Comparison of ENCODE assay signal across 36 cellular contexts in genomic region chr13:105107781-105108180, GRCh38.
"Had no signal": no experiment of that assay in that cellular context is flagged by ENCODE, and none has a peak within 500 bp of the region (broad histone marks: within the 10 kb centered on the region; RNA-seq: fewer than 3 reads in every experiment).

No MANE protein-coding gene starts in this region.

- H3K36me3 ChIP-seq: adrenal gland, breast epithelium, cardiac muscle cell, colonic mucosa, esophagus squamous epithelium, gastroesophageal sphincter, WERI-Rb-1 had no signal

- H3K4me1 ChIP-seq: adrenal gland, breast epithelium, colonic mucosa, esophagus squamous epithelium, gastroesophageal sphincter had no signal

- H3K9me3 ChIP-seq: adrenal gland, breast epithelium, colonic mucosa, esophagus squamous epithelium, gastroesophageal sphincter had no signal

- H3K27ac Mint-ChIP-seq: activated CD4-positive, alpha-beta memory T cell treated with anti-CD3 and anti-CD28 coated beads for 36 hours; activated CD4-positive, alpha-beta T cell treated with anti-CD3 and anti-CD28 coated beads for 36 hours; activated CD4-positive, alpha-beta T cell treated with anti-CD3 and anti-CD28 coated beads, Interleukin-2, amount 10 ng/mL, durations not matched to agents 24 days and 14 days; activated CD8-positive, alpha-beta memory T cell treated with anti-CD3 and anti-CD28 coated beads, Interleukin-2, amount 10 ng/mL, durations not matched to agents 7 days and 5 days; activated CD8-positive, alpha-beta T cell treated with anti-CD3 and anti-CD28 coated beads, Interleukin-2, amount 10 ng/mL, durations not matched to agents 7 days and 5 days; activated naive CD4-positive, alpha-beta T cell treated with anti-CD3 and anti-CD28 coated beads for 36 hours; activated naive CD4-positive, alpha-beta T cell treated with anti-CD3 and anti-CD28 coated beads, Interleukin-2, amount 50 U/mL, for 24 hours; activated naive CD8-positive, alpha-beta T cell treated with anti-CD3 and anti-CD28 coated beads for 36 hours; activated naive CD8-positive, alpha-beta T cell treated with anti-CD3 and anti-CD28 coated beads, Interleukin-2, amount 50 U/mL, for 24 hours; activated T-helper 1 cell treated with anti-CD3 and anti-CD28 coated beads, Interleukin-12 subunit alpha, Interleukin-12 subunit beta, Interleukin-2, Interleukin-4 antibody, amounts not matched to agents 30 ng/mL and 10 ng/mL and 1 ng/mL, durations not matched to agents 14 hours and 24 hours and 36 hours; activated T-helper 2 cell treated with anti-CD3 and anti-CD28 coated beads, Interferon-gamma antibody, Interleukin-2, Interleukin-4, amounts not matched to agents 10 μg/mL and 5 μg/mL and 100 μg/mL, durations not matched to agents 14 hours and 24 hours and 36 hours; brain had no signal

- H3K27me3 Mint-ChIP-seq: activated CD4-positive, alpha-beta T cell treated with anti-CD3 and anti-CD28 coated beads, Interleukin-2, amount 10 ng/mL, durations not matched to agents 24 days and 14 days; activated CD8-positive, alpha-beta memory T cell treated with anti-CD3 and anti-CD28 coated beads, Interleukin-2, amount 10 ng/mL, durations not matched to agents 7 days and 5 days; activated naive CD8-positive, alpha-beta T cell treated with anti-CD3 and anti-CD28 coated beads for 36 hours; activated naive CD8-positive, alpha-beta T cell treated with anti-CD3 and anti-CD28 coated beads, Interleukin-2, amount 50 U/mL, for 24 hours; brain had no signal

- H3K27ac ChIP-seq: adrenal gland, breast epithelium, cardiac muscle cell, colonic mucosa, epithelial cell of prostate, esophagus squamous epithelium, gastroesophageal sphincter, WERI-Rb-1 had no signal

- H3K36me3 Mint-ChIP-seq: activated CD4-positive, alpha-beta memory T cell treated with anti-CD3 and anti-CD28 coated beads for 36 hours; activated CD8-positive, alpha-beta memory T cell treated with anti-CD3 and anti-CD28 coated beads, Interleukin-2, amount 10 ng/mL, durations not matched to agents 7 days and 5 days; activated naive CD4-positive, alpha-beta T cell treated with anti-CD3 and anti-CD28 coated beads, Interleukin-2, amount 50 U/mL, for 24 hours; activated naive CD8-positive, alpha-beta T cell treated with anti-CD3 and anti-CD28 coated beads for 36 hours; brain had no signal

- ATAC-seq: activated CD4-positive, alpha-beta T cell treated with anti-CD3 and anti-CD28 coated beads for 36 hours; activated CD8-positive, alpha-beta memory T cell treated with anti-CD3 and anti-CD28 coated beads, Interleukin-2, amount 10 ng/mL, durations not matched to agents 7 days and 5 days; activated CD8-positive, alpha-beta T cell treated with anti-CD3 and anti-CD28 coated beads, Interleukin-2, amount 10 ng/mL, durations not matched to agents 7 days and 5 days; activated naive CD8-positive, alpha-beta T cell treated with anti-CD3 and anti-CD28 coated beads, Interleukin-2, amount 50 U/mL, for 24 hours; gastroesophageal sphincter had no signal

- H3K4me1 Mint-ChIP-seq: activated CD4-positive, alpha-beta T cell treated with anti-CD3 and anti-CD28 coated beads for 36 hours; activated CD4-positive, alpha-beta T cell treated with anti-CD3 and anti-CD28 coated beads, Interleukin-2, amount 10 ng/mL, durations not matched to agents 24 days and 14 days; activated CD8-positive, alpha-beta memory T cell treated with anti-CD3 and anti-CD28 coated beads, Interleukin-2, amount 10 ng/mL, durations not matched to agents 7 days and 5 days; activated naive CD4-positive, alpha-beta T cell treated with anti-CD3 and anti-CD28 coated beads, Interleukin-2, amount 50 U/mL, for 24 hours; activated naive CD8-positive, alpha-beta T cell treated with anti-CD3 and anti-CD28 coated beads for 36 hours; activated naive CD8-positive, alpha-beta T cell treated with anti-CD3 and anti-CD28 coated beads, Interleukin-2, amount 50 U/mL, for 24 hours had no signal

- H3K4me3 ChIP-seq: adrenal gland, breast epithelium, cardiac muscle cell, colonic mucosa, esophagus squamous epithelium, gastroesophageal sphincter had no signal

- H3K4me3 Mint-ChIP-seq: activated CD4-positive, alpha-beta memory T cell treated with anti-CD3 and anti-CD28 coated beads for 36 hours; activated CD4-positive, alpha-beta T cell treated with anti-CD3 and anti-CD28 coated beads for 36 hours; activated CD4-positive, alpha-beta T cell treated with anti-CD3 and anti-CD28 coated beads, Interleukin-2, amount 10 ng/mL, durations not matched to agents 24 days and 14 days; activated CD8-positive, alpha-beta memory T cell treated with anti-CD3 and anti-CD28 coated beads, Interleukin-2, amount 10 ng/mL, durations not matched to agents 7 days and 5 days; activated CD8-positive, alpha-beta T cell treated with anti-CD3 and anti-CD28 coated beads, Interleukin-2, amount 10 ng/mL, durations not matched to agents 7 days and 5 days; activated naive CD4-positive, alpha-beta T cell treated with anti-CD3 and anti-CD28 coated beads for 36 hours; activated naive CD4-positive, alpha-beta T cell treated with anti-CD3 and anti-CD28 coated beads, Interleukin-2, amount 50 U/mL, for 24 hours; activated naive CD8-positive, alpha-beta T cell treated with anti-CD3 and anti-CD28 coated beads for 36 hours; activated naive CD8-positive, alpha-beta T cell treated with anti-CD3 and anti-CD28 coated beads, Interleukin-2, amount 50 U/mL, for 24 hours; activated T-helper 1 cell treated with anti-CD3 and anti-CD28 coated beads, Interleukin-12 subunit alpha, Interleukin-12 subunit beta, Interleukin-2, Interleukin-4 antibody, amounts not matched to agents 30 ng/mL and 10 ng/mL and 1 ng/mL, durations not matched to agents 14 hours and 24 hours and 36 hours; brain had no signal

- H3K27me3 ChIP-seq: breast epithelium, cardiac muscle cell, colonic mucosa, esophagus squamous epithelium, gastroesophageal sphincter had no signal

- H3K9me3 Mint-ChIP-seq: activated CD4-positive, alpha-beta memory T cell treated with anti-CD3 and anti-CD28 coated beads for 36 hours; activated CD4-positive, alpha-beta T cell treated with anti-CD3 and anti-CD28 coated beads, Interleukin-2, amount 10 ng/mL, durations not matched to agents 24 days and 14 days; activated naive CD4-positive, alpha-beta T cell treated with anti-CD3 and anti-CD28 coated beads for 36 hours; activated naive CD4-positive, alpha-beta T cell treated with anti-CD3 and anti-CD28 coated beads, Interleukin-2, amount 50 U/mL, for 24 hours; activated naive CD8-positive, alpha-beta T cell treated with anti-CD3 and anti-CD28 coated beads for 36 hours; activated naive CD8-positive, alpha-beta T cell treated with anti-CD3 and anti-CD28 coated beads, Interleukin-2, amount 50 U/mL, for 24 hours; activated T-helper 1 cell treated with anti-CD3 and anti-CD28 coated beads, Interleukin-12 subunit alpha, Interleukin-12 subunit beta, Interleukin-2, Interleukin-4 antibody, amounts not matched to agents 30 ng/mL and 10 ng/mL and 1 ng/mL, durations not matched to agents 14 hours and 24 hours and 36 hours; activated T-helper 2 cell treated with anti-CD3 and anti-CD28 coated beads, Interferon-gamma antibody, Interleukin-2, Interleukin-4, amounts not matched to agents 10 μg/mL and 5 μg/mL and 100 μg/mL, durations not matched to agents 14 hours and 24 hours and 36 hours had no signal

- DNase-seq: activated CD4-positive, alpha-beta memory T cell treated with anti-CD3 and anti-CD28 coated beads for 36 hours; activated CD4-positive, alpha-beta T cell treated with anti-CD3 and anti-CD28 coated beads for 36 hours; activated CD4-positive, alpha-beta T cell treated with anti-CD3 and anti-CD28 coated beads, Interleukin-2, amount 10 ng/mL, durations not matched to agents 24 days and 14 days; activated CD4-positive, CD25-positive, alpha-beta regulatory T cell; activated CD4-positive, CD25-positive, alpha-beta regulatory T cell treated with anti-CD3 and anti-CD28 coated beads, Interleukin-2, amount 50 U/mL, for 72 hours; activated CD8-positive, alpha-beta memory T cell treated with anti-CD3 and anti-CD28 coated beads, Interleukin-2, amount 10 ng/mL, durations not matched to agents 7 days and 5 days; activated CD8-positive, alpha-beta memory T cell treated with anti-CD3 and anti-CD28 coated beads, Interleukin-2, amount 50 U/mL, for 4 hours; activated CD8-positive, alpha-beta T cell treated with anti-CD3 and anti-CD28 coated beads, Interleukin-2, amount 10 ng/mL, durations not matched to agents 7 days and 5 days; activated effector memory CD4-positive, alpha-beta T cell treated with anti-CD3 and anti-CD28 coated beads, Interleukin-2, amount 50 U/mL, for 16 hours; activated naive CD4-positive, alpha-beta T cell treated with anti-CD3 and anti-CD28 coated beads for 36 hours; activated naive CD8-positive, alpha-beta T cell treated with anti-CD3 and anti-CD28 coated beads for 36 hours; activated naive CD8-positive, alpha-beta T cell treated with anti-CD3 and anti-CD28 coated beads, Interleukin-2, amount 50 U/mL, for 24 hours; activated T-cell treated with anti-CD3 and anti-CD28 coated beads, Interleukin-2, amount 50 U/mL, for 1 hour; activated T-cell treated with anti-CD3 and anti-CD28 coated beads, Interleukin-2, amount 50 U/mL, for 48 hours; adrenal gland; amygdala; aorta; central memory CD4-positive, alpha-beta T cell; cerebellar nuclear complex; colonic mucosa; effector CD8-positive, alpha-beta T cell; esophagus squamous epithelium; foreskin melanocyte; head of caudate nucleus; T-helper 2 cell; WERI-Rb-1 had no signal

- FAIRE-seq: endothelial cell of umbilical vein, TTC549 had no signal
